ENCODE assay signal across 1 cellular context in the genomic region with DNA sequence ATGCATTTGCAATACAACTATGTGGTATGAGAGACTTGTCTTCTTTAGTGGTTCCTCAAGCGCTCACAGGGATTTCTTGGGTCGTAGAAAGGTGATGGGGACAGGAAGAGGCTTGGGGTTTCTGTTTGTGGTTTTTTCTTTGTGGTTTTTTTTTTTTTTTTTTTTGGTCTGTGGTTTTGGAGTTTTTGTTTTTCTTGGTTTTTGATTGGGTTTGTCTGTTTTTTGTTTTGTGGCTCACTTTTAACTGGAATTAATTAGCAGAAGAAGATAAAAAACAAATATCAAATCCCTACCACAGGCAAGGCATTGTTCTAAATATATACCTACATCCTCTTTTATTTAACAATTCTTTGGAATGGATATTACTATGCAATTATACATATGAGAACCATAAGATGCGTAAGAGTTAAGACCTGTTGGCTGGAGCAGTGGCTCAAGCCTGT.
TF ChIP-seq lines count a peak whose summit lies in the region.

No MANE protein-coding gene starts in this region.

TF ChIP-seq in K562, 482 proteins besides CTCF, POLR2A, EP300 and RAD21 (continued from another document and continues in another):
- TF ChIP-seq, protein P1, sequence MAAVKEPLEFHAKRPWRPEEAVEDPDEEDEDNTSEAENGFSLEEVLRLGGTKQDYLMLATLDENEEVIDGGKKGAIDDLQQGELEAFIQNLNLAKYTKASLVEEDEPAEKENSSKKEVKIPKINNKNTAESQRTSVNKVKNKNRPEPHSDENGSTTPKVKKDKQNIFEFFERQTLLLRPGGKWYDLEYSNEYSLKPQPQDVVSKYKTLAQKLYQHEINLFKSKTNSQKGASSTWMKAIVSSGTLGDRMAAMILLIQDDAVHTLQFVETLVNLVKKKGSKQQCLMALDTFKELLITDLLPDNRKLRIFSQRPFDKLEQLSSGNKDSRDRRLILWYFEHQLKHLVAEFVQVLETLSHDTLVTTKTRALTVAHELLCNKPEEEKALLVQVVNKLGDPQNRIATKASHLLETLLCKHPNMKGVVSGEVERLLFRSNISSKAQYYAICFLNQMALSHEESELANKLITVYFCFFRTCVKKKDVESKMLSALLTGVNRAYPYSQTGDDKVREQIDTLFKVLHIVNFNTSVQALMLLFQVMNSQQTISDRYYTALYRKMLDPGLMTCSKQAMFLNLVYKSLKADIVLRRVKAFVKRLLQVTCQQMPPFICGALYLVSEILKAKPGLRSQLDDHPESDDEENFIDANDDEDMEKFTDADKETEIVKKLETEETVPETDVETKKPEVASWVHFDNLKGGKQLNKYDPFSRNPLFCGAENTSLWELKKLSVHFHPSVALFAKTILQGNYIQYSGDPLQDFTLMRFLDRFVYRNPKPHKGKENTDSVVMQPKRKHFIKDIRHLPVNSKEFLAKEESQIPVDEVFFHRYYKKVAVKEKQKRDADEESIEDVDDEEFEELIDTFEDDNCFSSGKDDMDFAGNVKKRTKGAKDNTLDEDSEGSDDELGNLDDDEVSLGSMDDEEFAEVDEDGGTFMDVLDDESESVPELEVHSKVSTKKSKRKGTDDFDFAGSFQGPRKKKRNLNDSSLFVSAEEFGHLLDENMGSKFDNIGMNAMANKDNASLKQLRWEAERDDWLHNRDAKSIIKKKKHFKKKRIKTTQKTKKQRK (IDR thresholded peaks at IDR 0.05; ENCODE audit: borderline replicate concordance, low read depth, low read length): no peak
- no peak for TF ChIP-seq FUS (optimal IDR thresholded peaks at IDR 0.05; ENCODE audit: low read depth, low read length)
- TF ChIP-seq, protein P2, sequence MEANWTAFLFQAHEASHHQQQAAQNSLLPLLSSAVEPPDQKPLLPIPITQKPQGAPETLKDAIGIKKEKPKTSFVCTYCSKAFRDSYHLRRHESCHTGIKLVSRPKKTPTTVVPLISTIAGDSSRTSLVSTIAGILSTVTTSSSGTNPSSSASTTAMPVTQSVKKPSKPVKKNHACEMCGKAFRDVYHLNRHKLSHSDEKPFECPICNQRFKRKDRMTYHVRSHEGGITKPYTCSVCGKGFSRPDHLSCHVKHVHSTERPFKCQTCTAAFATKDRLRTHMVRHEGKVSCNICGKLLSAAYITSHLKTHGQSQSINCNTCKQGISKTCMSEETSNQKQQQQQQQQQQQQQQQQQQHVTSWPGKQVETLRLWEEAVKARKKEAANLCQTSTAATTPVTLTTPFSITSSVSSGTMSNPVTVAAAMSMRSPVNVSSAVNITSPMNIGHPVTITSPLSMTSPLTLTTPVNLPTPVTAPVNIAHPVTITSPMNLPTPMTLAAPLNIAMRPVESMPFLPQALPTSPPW (CRISPR knock-in tag; IDR thresholded peaks at IDR 0.05): peak; percentile 14; the same call in 1 of the 2 replicates
- no peak for TF ChIP-seq CHAMP1 (IDR thresholded peaks at IDR 0.05)
- no peak for TF ChIP-seq ZFX (CRISPR knock-in tag; IDR thresholded peaks at IDR 0.05)
- no peak for TF ChIP-seq DACH1 (IDR thresholded peaks at IDR 0.05; ENCODE audit: partially characterized antibody)
- TF ChIP-seq GABPA (tag; conservative IDR thresholded peaks at IDR 0.05; ENCODE audit: low read depth): peak; percentile 26; the same call in 1 of the 2 replicates
- no peak for TF ChIP-seq SMARCC2 (IDR thresholded peaks at IDR 0.05; ENCODE audit: low read depth)
- TF ChIP-seq ZNF146 (CRISPR knock-in tag; IDR thresholded peaks at IDR 0.05; ENCODE audit: unreplicated experiment): no peak
- TF ChIP-seq NFIX (CRISPR knock-in tag; IDR thresholded peaks at IDR 0.05; ENCODE audit: low read depth): no peak
- no peak for TF ChIP-seq ZNF586 (CRISPR knock-in tag; conservative IDR thresholded peaks at IDR 0.05)
- no peak for TF ChIP-seq CBX2 (IDR thresholded peaks at IDR 0.05; ENCODE audit: insufficient read depth, low read length, poor library complexity, severe bottlenecking)
- TF ChIP-seq SRF (CRISPR knock-in tag; IDR thresholded peaks at IDR 0.05): no peak
- TF ChIP-seq SIX5 (IDR thresholded peaks at IDR 0.05; ENCODE audit: borderline replicate concordance in 1 of 2, insufficient read depth in 1 of 2, low read depth in 1 of 2, low read length in 2 of 2): no peak
- no peak for TF ChIP-seq ETV5 (CRISPR knock-in tag; IDR thresholded peaks at IDR 0.05; ENCODE audit: low read depth)
- TF ChIP-seq, protein P3, sequence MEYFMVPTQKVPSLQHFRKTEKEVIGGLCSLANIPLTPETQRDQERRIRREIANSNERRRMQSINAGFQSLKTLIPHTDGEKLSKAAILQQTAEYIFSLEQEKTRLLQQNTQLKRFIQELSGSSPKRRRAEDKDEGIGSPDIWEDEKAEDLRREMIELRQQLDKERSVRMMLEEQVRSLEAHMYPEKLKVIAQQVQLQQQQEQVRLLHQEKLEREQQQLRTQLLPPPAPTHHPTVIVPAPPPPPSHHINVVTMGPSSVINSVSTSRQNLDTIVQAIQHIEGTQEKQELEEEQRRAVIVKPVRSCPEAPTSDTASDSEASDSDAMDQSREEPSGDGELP (CRISPR knock-in tag; IDR thresholded peaks at IDR 0.05; ENCODE audit: borderline replicate concordance): no peak
- TF ChIP-seq POLR2AphosphoS5 (IDR thresholded peaks at IDR 0.05; ENCODE audit: control insufficient read depth, insufficient read depth, low read depth, low read length): no peak
- TF ChIP-seq RCOR1 (IDR thresholded peaks at IDR 0.05; ENCODE audit: borderline replicate concordance in 1 of 2, low read depth in 2 of 2, low read length in 2 of 2): peak in 1 of 2 experiments; percentile 74; a peak in 1 of 4 replicates
- TF ChIP-seq ZNF384 (IDR thresholded peaks at IDR 0.05; ENCODE audit: low read depth, low read length): peak; percentile 92
- TF ChIP-seq ZNF696 (CRISPR knock-in tag; conservative IDR thresholded peaks at IDR 0.05): no peak
- TF ChIP-seq CEBPG (CRISPR knock-in tag; IDR thresholded peaks at IDR 0.05): no peak
- no peak for TF ChIP-seq CEBPG (tag; conservative IDR thresholded peaks at IDR 0.05 in 1 of 2, IDR thresholded peaks at IDR 0.05 in 1 of 2)
- TF ChIP-seq BHLHE40 (IDR thresholded peaks at IDR 0.05; ENCODE audit: low read length): no peak
- no peak for TF ChIP-seq ZNF239 (CRISPR knock-in tag; IDR thresholded peaks at IDR 0.05)
- TF ChIP-seq E2F3 (CRISPR knock-in tag; IDR thresholded peaks at IDR 0.05): no peak
- no peak for TF ChIP-seq STAT5B (CRISPR knock-in tag; IDR thresholded peaks at IDR 0.05)
- TF ChIP-seq TRIM28 (IDR thresholded peaks at IDR 0.05): no peak
- TF ChIP-seq RBBP5 (IDR thresholded peaks at IDR 0.05; ENCODE audit: borderline replicate concordance, insufficient read depth, low read length, poor library complexity, severe bottlenecking): no peak
- TF ChIP-seq, protein P4, sequence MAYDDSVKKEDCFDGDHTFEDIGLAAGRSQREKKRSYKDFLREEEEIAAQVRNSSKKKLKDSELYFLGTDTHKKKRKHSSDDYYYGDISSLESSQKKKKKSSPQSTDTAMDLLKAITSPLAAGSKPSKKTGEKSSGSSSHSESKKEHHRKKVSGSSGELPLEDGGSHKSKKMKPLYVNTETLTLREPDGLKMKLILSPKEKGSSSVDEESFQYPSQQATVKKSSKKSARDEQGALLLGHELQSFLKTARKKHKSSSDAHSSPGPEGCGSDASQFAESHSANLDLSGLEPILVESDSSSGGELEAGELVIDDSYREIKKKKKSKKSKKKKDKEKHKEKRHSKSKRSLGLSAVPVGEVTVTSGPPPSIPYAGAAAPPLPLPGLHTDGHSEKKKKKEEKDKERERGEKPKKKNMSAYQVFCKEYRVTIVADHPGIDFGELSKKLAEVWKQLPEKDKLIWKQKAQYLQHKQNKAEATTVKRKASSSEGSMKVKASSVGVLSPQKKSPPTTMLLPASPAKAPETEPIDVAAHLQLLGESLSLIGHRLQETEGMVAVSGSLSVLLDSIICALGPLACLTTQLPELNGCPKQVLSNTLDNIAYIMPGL (CRISPR knock-in tag; IDR thresholded peaks at IDR 0.05): no peak
- TF ChIP-seq ARNT (IDR thresholded peaks at IDR 0.05): no peak
- TF ChIP-seq, protein P5, sequence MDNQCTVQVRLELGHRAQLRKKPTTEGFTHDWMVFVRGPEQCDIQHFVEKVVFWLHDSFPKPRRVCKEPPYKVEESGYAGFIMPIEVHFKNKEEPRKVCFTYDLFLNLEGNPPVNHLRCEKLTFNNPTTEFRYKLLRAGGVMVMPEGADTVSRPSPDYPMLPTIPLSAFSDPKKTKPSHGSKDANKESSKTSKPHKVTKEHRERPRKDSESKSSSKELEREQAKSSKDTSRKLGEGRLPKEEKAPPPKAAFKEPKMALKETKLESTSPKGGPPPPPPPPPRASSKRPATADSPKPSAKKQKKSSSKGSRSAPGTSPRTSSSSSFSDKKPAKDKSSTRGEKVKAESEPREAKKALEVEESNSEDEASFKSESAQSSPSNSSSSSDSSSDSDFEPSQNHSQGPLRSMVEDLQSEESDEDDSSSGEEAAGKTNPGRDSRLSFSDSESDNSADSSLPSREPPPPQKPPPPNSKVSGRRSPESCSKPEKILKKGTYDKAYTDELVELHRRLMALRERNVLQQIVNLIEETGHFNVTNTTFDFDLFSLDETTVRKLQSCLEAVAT (IDR thresholded peaks at IDR 0.05): peak in 1 of 2 experiments; percentile 99; a peak in 2 of 4 replicates
- no peak for TF ChIP-seq NCOA2 (IDR thresholded peaks at IDR 0.05; ENCODE audit: partially characterized antibody in 2 of 2)
- no peak for TF ChIP-seq KLF16 (IDR thresholded peaks at IDR 0.05)
- TF ChIP-seq ZNF57 (CRISPR knock-in tag; IDR thresholded peaks at IDR 0.05): no peak
- TF ChIP-seq, protein P6, sequence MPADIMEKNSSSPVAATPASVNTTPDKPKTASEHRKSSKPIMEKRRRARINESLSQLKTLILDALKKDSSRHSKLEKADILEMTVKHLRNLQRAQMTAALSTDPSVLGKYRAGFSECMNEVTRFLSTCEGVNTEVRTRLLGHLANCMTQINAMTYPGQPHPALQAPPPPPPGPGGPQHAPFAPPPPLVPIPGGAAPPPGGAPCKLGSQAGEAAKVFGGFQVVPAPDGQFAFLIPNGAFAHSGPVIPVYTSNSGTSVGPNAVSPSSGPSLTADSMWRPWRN (IDR thresholded peaks at IDR 0.05; ENCODE audit: low read depth): peak; percentile 54; the same call in 1 of the 2 replicates
- TF ChIP-seq KDM5B (IDR thresholded peaks at IDR 0.05; ENCODE audit: insufficient replicate concordance, low read depth, low read length): no peak
- TF ChIP-seq ZNF764 (CRISPR knock-in tag; IDR thresholded peaks at IDR 0.05; ENCODE audit: low read depth): no peak
- TF ChIP-seq GABPB2 (CRISPR knock-in tag; conservative IDR thresholded peaks at IDR 0.05): no peak
- TF ChIP-seq, protein P7, sequence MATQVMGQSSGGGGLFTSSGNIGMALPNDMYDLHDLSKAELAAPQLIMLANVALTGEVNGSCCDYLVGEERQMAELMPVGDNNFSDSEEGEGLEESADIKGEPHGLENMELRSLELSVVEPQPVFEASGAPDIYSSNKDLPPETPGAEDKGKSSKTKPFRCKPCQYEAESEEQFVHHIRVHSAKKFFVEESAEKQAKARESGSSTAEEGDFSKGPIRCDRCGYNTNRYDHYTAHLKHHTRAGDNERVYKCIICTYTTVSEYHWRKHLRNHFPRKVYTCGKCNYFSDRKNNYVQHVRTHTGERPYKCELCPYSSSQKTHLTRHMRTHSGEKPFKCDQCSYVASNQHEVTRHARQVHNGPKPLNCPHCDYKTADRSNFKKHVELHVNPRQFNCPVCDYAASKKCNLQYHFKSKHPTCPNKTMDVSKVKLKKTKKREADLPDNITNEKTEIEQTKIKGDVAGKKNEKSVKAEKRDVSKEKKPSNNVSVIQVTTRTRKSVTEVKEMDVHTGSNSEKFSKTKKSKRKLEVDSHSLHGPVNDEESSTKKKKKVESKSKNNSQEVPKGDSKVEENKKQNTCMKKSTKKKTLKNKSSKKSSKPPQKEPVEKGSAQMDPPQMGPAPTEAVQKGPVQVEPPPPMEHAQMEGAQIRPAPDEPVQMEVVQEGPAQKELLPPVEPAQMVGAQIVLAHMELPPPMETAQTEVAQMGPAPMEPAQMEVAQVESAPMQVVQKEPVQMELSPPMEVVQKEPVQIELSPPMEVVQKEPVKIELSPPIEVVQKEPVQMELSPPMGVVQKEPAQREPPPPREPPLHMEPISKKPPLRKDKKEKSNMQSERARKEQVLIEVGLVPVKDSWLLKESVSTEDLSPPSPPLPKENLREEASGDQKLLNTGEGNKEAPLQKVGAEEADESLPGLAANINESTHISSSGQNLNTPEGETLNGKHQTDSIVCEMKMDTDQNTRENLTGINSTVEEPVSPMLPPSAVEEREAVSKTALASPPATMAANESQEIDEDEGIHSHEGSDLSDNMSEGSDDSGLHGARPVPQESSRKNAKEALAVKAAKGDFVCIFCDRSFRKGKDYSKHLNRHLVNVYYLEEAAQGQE (CRISPR knock-in tag; IDR thresholded peaks at IDR 0.05; ENCODE audit: low read depth): no peak
- TF ChIP-seq ELF2 (CRISPR knock-in tag; IDR thresholded peaks at IDR 0.05): no peak
- no peak for TF ChIP-seq ZNF639 (CRISPR knock-in tag; conservative IDR thresholded peaks at IDR 0.05 in 1 of 2, IDR thresholded peaks at IDR 0.05 in 1 of 2)
- TF ChIP-seq SMARCA4 (IDR thresholded peaks at IDR 0.05): peak; percentile 43; the same call in 1 of the 2 replicates
- no peak for TF ChIP-seq BCL6 (CRISPR knock-in tag; IDR thresholded peaks at IDR 0.05)
- TF ChIP-seq LEF1 (IDR thresholded peaks at IDR 0.05): peak; percentile 36; the same call in 1 of the 2 replicates
- no peak for TF ChIP-seq CCAR2 (IDR thresholded peaks at IDR 0.05; ENCODE audit: low read depth, low read length)
- no peak for TF ChIP-seq RFX7 (CRISPR knock-in tag; IDR thresholded peaks at IDR 0.05)
